In genomic region chr10:75191821-75192568, GRCh38 we compare ENCODE assay signal across 8 cellular contexts. TPM values are rescaled to one million over a fixed set of nuclear protein-coding genes. Genes with fewer than 3 reads are reported as not detected.
DNase-seq lines count a peak whose midpoint lies in the region; ATAC-seq and TF ChIP-seq lines count a peak whose summit lies in the region.

No MANE protein-coding gene starts in this region.

- no peak overlapping the region for H3K4me3 Mint-ChIP-seq in naive thymus-derived CD8-positive, alpha-beta T cell

- H3K9me3 ChIP-seq in muscle layer of colon (ENCODE audit: low read length): no peaks in the 10 kb centered on the region

- TF ChIP-seq CTCF in AG09319 (IDR thresholded peaks at IDR 0.05; ENCODE audit: low read depth, low read length): peak; percentile 30

- no peaks in the 10 kb centered on the region for H3K9me3 Mint-ChIP-seq in naive thymus-derived CD8-positive, alpha-beta T cell

- H3K9ac ChIP-seq in muscle layer of colon (ENCODE audit: low read length): no peak overlapping the region

- peaks cover 5 to 14% (median 6%) of the 10 kb centered on the region in 4 donors for H3K4me1 Mint-ChIP-seq in naive thymus-derived CD8-positive, alpha-beta T cell

- TF ChIP-seq POLR2A in erythroblast (IDR thresholded peaks at IDR 0.05; ENCODE audit: low read length): no peak

- peak overlapping the region in 1 of 2 donors; percentile 12 for H3K4me3 ChIP-seq in muscle layer of colon (ENCODE audit: low read depth in 1 of 2, low read length in 2 of 2)

- H3K36me3 Mint-ChIP-seq in naive thymus-derived CD8-positive, alpha-beta T cell: peaks cover 0 to 1% (median 0%) of the 10 kb centered on the region in 3 donors

- H3K27me3 ChIP-seq in muscle layer of colon (ENCODE audit: control insufficient read depth in 1 of 2, insufficient read depth in 2 of 2, low read length in 2 of 2): no peaks in the 10 kb centered on the region

- peaks cover 9% of the 10 kb centered on the region for H3K4me1 ChIP-seq in muscle layer of colon (ENCODE audit: insufficient read depth, low read length)

- H3K27ac Mint-ChIP-seq in naive thymus-derived CD8-positive, alpha-beta T cell: peak overlapping the region in 3 of 10 donors; percentile 34 to 41 (median 38)

- POLR2A ChIA-PET in naive thymus-derived CD8-positive, alpha-beta T cell (lab: Charles Lee): interaction anchor here (2.1 kb wide), 1 partner anchor 10 kb away, joined by 5 read pairs; no protein-coding TSS in a partner anchor

- H3K36me3 ChIP-seq in muscle layer of colon (ENCODE audit: insufficient read depth, low read length): no peaks in the 10 kb centered on the region

- peak; percentile 84 for DNase-seq in AG09319 (ENCODE audit: extremely low read depth, low read depth)
- peak; percentile 60 to 64 for DNase-seq in NOMO-1 (lab: John Stamatoyannopoulos, UW; ENCODE audit: unreplicated experiment in 2 of 2)
- peak; percentile 40 to 77 for DNase-seq in erythroblast (lab: John Stamatoyannopoulos, UW)
- DNase-seq in NCI-H1436 treated with DMSO at 0.1 percent for 48 hours (lab: John Stamatoyannopoulos, UW): no peak
- DNase-seq in naive thymus-derived CD8-positive, alpha-beta T cell: no peak

- no peak for ATAC-seq in GM21381 (IDR thresholded peaks at IDR 0.05; ENCODE audit: unreplicated experiment)
- ATAC-seq in GM18502 (IDR thresholded peaks at IDR 0.05; ENCODE audit: poor library complexity, unreplicated experiment): no peak
- no peak for ATAC-seq in naive thymus-derived CD8-positive, alpha-beta T cell

- peak overlapping the region; percentile 5 for H3K27ac ChIP-seq in muscle layer of colon (ENCODE audit: low read depth, low read length)

- no peaks in the 10 kb centered on the region for H3K27me3 Mint-ChIP-seq in naive thymus-derived CD8-positive, alpha-beta T cell

RNA-seq across cellular contexts. Expression of gene VDAC2, which starts 18.6 kb away (rescaled TPM):
- 10 to 100 TPM; 86.8 to 93.7 TPM for total RNA-seq in naive thymus-derived CD8-positive, alpha-beta T cell
- polyA plus RNA-seq in naive thymus-derived CD8-positive, alpha-beta T cell: 100 to 1,000 TPM; 145 to 155 (median 151) TPM

RNA-seq across cellular contexts. Expression of gene COMTD1, which starts 43.8 kb away (rescaled TPM):
- 10 to 100 TPM; 13.7 to 16.1 TPM for total RNA-seq in naive thymus-derived CD8-positive, alpha-beta T cell
- 10 to 100 TPM in 1 of 3 donors, 1 to 10 TPM in 2; 8.1 to 26.0 (median 9.4) TPM for polyA plus RNA-seq in naive thymus-derived CD8-positive, alpha-beta T cell

Comparison
In these comparisons a context has a peak if more than half of its experiments do, and no peak if none do; other contexts are left out.
1. DNase-seq: peak in AG09319 (single experiment), NOMO-1 (2 of 2) and erythroblast (2 of 2); none in NCI-H1436 treated with DMSO at 0.1 percent for 48 hours (single experiment) and naive thymus-derived CD8-positive, alpha-beta T cell (0 of 10).